ENCODE assay signal across 8 cellular contexts in the genomic region with DNA sequence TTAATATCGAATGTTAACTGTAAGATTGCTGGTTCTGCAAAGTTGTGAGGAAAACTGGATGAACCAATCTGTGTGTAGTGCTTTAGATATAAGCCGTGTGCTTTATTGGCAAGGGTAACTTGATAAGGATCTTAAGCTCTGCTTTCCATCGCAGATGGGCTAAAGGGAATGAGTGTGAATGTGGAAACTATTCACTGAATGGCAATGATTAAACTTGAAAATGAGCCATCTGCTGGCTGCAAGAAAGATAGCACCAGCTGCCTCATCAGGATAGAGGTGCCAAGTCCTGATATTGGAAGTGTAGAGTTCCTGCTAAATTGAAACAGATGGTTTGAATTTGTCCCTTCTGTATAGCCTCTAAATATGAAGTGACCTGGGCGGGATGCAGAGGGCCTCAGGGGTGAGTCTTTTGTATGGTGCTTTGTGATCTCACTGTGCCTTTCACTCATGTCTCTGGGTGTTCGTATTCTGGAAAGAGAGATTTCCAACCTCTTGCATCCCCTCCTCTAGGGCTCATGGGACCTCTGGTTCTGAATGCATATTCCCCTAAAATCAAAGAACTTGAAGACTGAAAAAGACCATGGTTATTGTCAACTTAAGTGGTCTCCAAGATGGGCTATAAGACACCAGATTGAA. TPM values are rescaled to one million over a fixed set of nuclear protein-coding genes. Genes with fewer than 3 reads are reported as not detected.
DNase-seq lines count a peak whose midpoint lies in the region; ATAC-seq, FAIRE-seq and TF ChIP-seq lines count a peak whose summit lies in the region.

No MANE protein-coding gene starts in this region.

- no peaks in the 10 kb centered on the region for H3K36me3 ChIP-seq in OCI-LY7 (ENCODE audit: insufficient read depth, low read length)

- TF ChIP-seq CTCF in AG10803 (conservative IDR thresholded peaks at IDR 0.05; ENCODE audit: low read length) (peak; percentile 62), OCI-LY7 (conservative IDR thresholded peaks at IDR 0.05; ENCODE audit: low read length) (peak; percentile 93), fibroblast of mammary gland (conservative IDR thresholded peaks at IDR 0.05; ENCODE audit: control insufficient read depth, insufficient read depth, low read depth, low read length) (peak; percentile 47), retinal pigment epithelial cell (conservative IDR thresholded peaks at IDR 0.05; ENCODE audit: low read depth, low read length) (peak; percentile 71)

- no peak for ATAC-seq in HG02588 (IDR thresholded peaks at IDR 0.05; ENCODE audit: unreplicated experiment)
- no peak for ATAC-seq in HG03432 (IDR thresholded peaks at IDR 0.05; ENCODE audit: unreplicated experiment)

- H3K79me2 ChIP-seq in OCI-LY7 (ENCODE audit: insufficient read depth, low read depth, low read length), result no peaks in the 10 kb centered on the region

- POLR2A ChIA-PET in OCI-LY7 (lab: Charles Lee), result interaction anchor here (0.6 to 1.7 kb wide), 6 partner anchors 20 to 121 kb away, joined by 3 to 5 read pairs (median 3); no protein-coding TSS in a partner anchor

- no peak overlapping the region for H3K27ac ChIP-seq in OCI-LY7 (ENCODE audit: low read depth, low read length, poor library complexity, severe bottlenecking)

- peak; percentile 40 for DNase-seq in AG10803 (ENCODE audit: low read depth)
- peak; percentile 30 for DNase-seq in GM18507 (ENCODE audit: extremely low spot score, insufficient read length, low read depth)
- peak; percentile 67 for DNase-seq in OCI-LY7 (ENCODE audit: low spot score)
- DNase-seq in fibroblast of mammary gland (ENCODE audit: low read depth), result peak; percentile 18
- peak; percentile 26 for DNase-seq in retinal pigment epithelial cell (ENCODE audit: low read depth)
- no peak for DNase-seq in KG1 (lab: John Stamatoyannopoulos, UW)

- BruUV-seq in OCI-LY7 (replicated peaks; lab: Mats Ljungman, UMichigan), result no TSS peak

- H3K9me2 ChIP-seq in OCI-LY7 (ENCODE audit: insufficient read depth, low read length), result no peaks in the 10 kb centered on the region

- no peaks in the 10 kb centered on the region for H4K20me1 ChIP-seq in OCI-LY7 (ENCODE audit: insufficient read depth, low read length)

- no peaks in the 10 kb centered on the region for H3K9me3 ChIP-seq in OCI-LY7 (ENCODE audit: low read length)

- intact Hi-C loops in OCI-LY7 (cut with micrococcal nuclease; ENCODE audit: unreplicated experiment), result loop anchor here (1.0 to 5.0 kb wide), 5 partner anchors 64 to 257 kb away; no protein-coding TSS in a partner anchor

- no peak overlapping the region for H3K4me3 ChIP-seq in AG10803 (ENCODE audit: low read length)
- H3K4me3 ChIP-seq in OCI-LY7 (ENCODE audit: low read depth, low read length, poor library complexity, severe bottlenecking), result no peak overlapping the region
- H3K4me3 ChIP-seq in fibroblast of mammary gland (ENCODE audit: control insufficient read depth, low read depth, low read length), result no peak overlapping the region
- no peak overlapping the region for H3K4me3 ChIP-seq in retinal pigment epithelial cell (ENCODE audit: low read length)

- CTCF ChIA-PET in OCI-LY7 (lab: Charles Lee; ENCODE audit: unreplicated experiment), result interaction anchor here (1.0 to 2.1 kb wide), 3 partner anchors 9 to 111 kb away, joined by 3 to 15 read pairs (median 4); partner anchors contain the start of gene FCRL3

- peaks cover 21% of the 10 kb centered on the region for H3K4me1 ChIP-seq in OCI-LY7 (ENCODE audit: insufficient read depth, low read length, poor library complexity, severe bottlenecking)

- no peak overlapping the region for H2AFZ ChIP-seq in OCI-LY7 (ENCODE audit: low read length)

- no peak overlapping the region for H3K4me2 ChIP-seq in OCI-LY7 (ENCODE audit: low read length)

- peak; percentile 91 for FAIRE-seq in GM18507 (lab: Jason Lieb, UNC)

RNA-seq across cellular contexts. Expression of gene FCRL3, which starts 9.2 kb away (rescaled TPM):
- total RNA-seq in OCI-LY7 (2014; rRNA removed; shearing (Covaris generic)), result 0.77 and 0.88 TPM in 2 replicates
- 0.99 and 1.1 TPM in 2 replicates for total RNA-seq in OCI-LY7 (2022)
